Comparison of ENCODE assay signal across 17 cellular contexts in genomic region chr17:80948961-80949450, GRCh38. TPM values are rescaled to one million over a fixed set of nuclear protein-coding genes. Genes with fewer than 3 reads are reported as not detected.
DNase-seq lines count a peak whose midpoint lies in the region; ATAC-seq, FAIRE-seq and TF ChIP-seq lines count a peak whose summit lies in the region.
"Had no signal": no experiment of that assay in that cellular context is flagged by ENCODE, and none has a peak within 500 bp of the region (broad histone marks: within the 10 kb centered on the region; RNA-seq: fewer than 3 reads in every experiment).

No MANE protein-coding gene starts in this region.

- peaks cover 3% of the 10 kb centered on the region; the same call in 1 of the 2 replicates for H3K9me3 ChIP-seq in SJCRH30 (replicated peaks)
- H3K9me3 ChIP-seq: breast epithelium, ovary, thyroid gland had no signal

- peaks cover 13% of the 10 kb centered on the region for H3K4me1 Mint-ChIP-seq in activated CD4-positive, alpha-beta memory T cell treated with anti-CD3 and anti-CD28 coated beads, Interleukin-2, amount 10 ng/mL, durations not matched to agents 7 days and 5 days

- H3K4me1 ChIP-seq in SJCRH30: no peaks in the 10 kb centered on the region
- H3K4me1 ChIP-seq in rectal smooth muscle tissue (ENCODE audit: control insufficient read depth, insufficient read depth, low read length): peaks cover 9% of the 10 kb centered on the region
- H3K4me1 ChIP-seq: breast epithelium, thyroid gland had no signal

- no peak overlapping the region for H3K4me3 ChIP-seq in SJCRH30
- H3K4me3 ChIP-seq in rectal smooth muscle tissue (ENCODE audit: low read length): no peak overlapping the region
- H3K4me3 ChIP-seq: breast epithelium, ovary, PC-9, thyroid gland had no signal

- intact Hi-C loops in left cardiac atrium (cut with DNase I): no loop called here

- CTCF ChIA-PET in activated CD4-positive, alpha-beta memory T cell treated with anti-CD3 and anti-CD28 coated beads, Interleukin-2, amount 10 ng/mL, durations not matched to agents 7 days and 5 days (lab: Charles Lee): no interaction called here

- DNase-seq in GM12892 (ENCODE audit: insufficient read length) (peak; percentile 18), SJCRH30 (peak; percentile 53 to 56), left cardiac atrium (peak; percentile 20), DMS 273 treated with DMSO at 0.1 percent for 48 hours (lab: John Stamatoyannopoulos, UW) (no peak)
- DNase-seq in stimulated activated naive CD4-positive, alpha-beta T cell (lab: John Stamatoyannopoulos, UW): no peak
- no peak for DNase-seq in activated CD4-positive, alpha-beta memory T cell treated with anti-CD3 and anti-CD28 coated beads, Interleukin-2, amount 10 ng/mL, durations not matched to agents 7 days and 5 days
- DNase-seq: activated naive CD4-positive, alpha-beta T cell treated with anti-CD3 and anti-CD28 coated beads for 36 hours; NCI-H69; PC-9; small intestine; thyroid gland had no signal

- peaks cover 51% of the 10 kb centered on the region for H3K36me3 Mint-ChIP-seq in activated CD4-positive, alpha-beta memory T cell treated with anti-CD3 and anti-CD28 coated beads, Interleukin-2, amount 10 ng/mL, durations not matched to agents 7 days and 5 days (ENCODE audit: low read depth)

- POLR2A ChIA-PET in activated CD4-positive, alpha-beta memory T cell treated with anti-CD3 and anti-CD28 coated beads, Interleukin-2, amount 10 ng/mL, durations not matched to agents 7 days and 5 days (lab: Charles Lee): no interaction called here

- ATAC-seq in left cardiac atrium (no peak), HG03196 (IDR thresholded peaks at IDR 0.05; ENCODE audit: unreplicated experiment) (no peak)

- no peak overlapping the region for H3K9ac ChIP-seq in rectal smooth muscle tissue (ENCODE audit: low read length)

- no peak overlapping the region for H3K27ac Mint-ChIP-seq in activated CD4-positive, alpha-beta memory T cell treated with anti-CD3 and anti-CD28 coated beads, Interleukin-2, amount 10 ng/mL, durations not matched to agents 7 days and 5 days
- H3K27ac Mint-ChIP-seq: activated naive CD4-positive, alpha-beta T cell treated with anti-CD3 and anti-CD28 coated beads for 36 hours; T-helper 1 cell treated with Interleukin-12 subunit alpha and Interleukin-12 subunit beta and Interleukin-4 antibody, amounts not matched to agents 30 μg/mL and 1 μg/mL, for 36 hours had no signal

- H3K36me3 ChIP-seq in SJCRH30: peaks cover 34% of the 10 kb centered on the region
- peaks cover 11% of the 10 kb centered on the region for H3K36me3 ChIP-seq in rectal smooth muscle tissue (ENCODE audit: control insufficient read depth, insufficient read depth, low read length)
- H3K36me3 ChIP-seq: breast epithelium, ovary had no signal

- no peaks in the 10 kb centered on the region for H3K9me3 Mint-ChIP-seq in activated CD4-positive, alpha-beta memory T cell treated with anti-CD3 and anti-CD28 coated beads, Interleukin-2, amount 10 ng/mL, durations not matched to agents 7 days and 5 days
- H3K9me3 Mint-ChIP-seq: activated naive CD4-positive, alpha-beta T cell treated with anti-CD3 and anti-CD28 coated beads for 36 hours; T-helper 1 cell treated with Interleukin-12 subunit alpha and Interleukin-12 subunit beta and Interleukin-4 antibody, amounts not matched to agents 30 μg/mL and 1 μg/mL, for 36 hours had no signal

- H3K27me3 ChIP-seq in SJCRH30 (no peaks in the 10 kb centered on the region), rectal smooth muscle tissue (ENCODE audit: control insufficient read depth, insufficient read depth, low read length) (no peaks in the 10 kb centered on the region)
- H3K27me3 ChIP-seq: breast epithelium, ovary, thyroid gland had no signal

- H3K27me3 Mint-ChIP-seq in activated CD4-positive, alpha-beta memory T cell treated with anti-CD3 and anti-CD28 coated beads, Interleukin-2, amount 10 ng/mL, durations not matched to agents 7 days and 5 days: no peaks in the 10 kb centered on the region

- H3K4me3 Mint-ChIP-seq in activated CD4-positive, alpha-beta memory T cell treated with anti-CD3 and anti-CD28 coated beads, Interleukin-2, amount 10 ng/mL, durations not matched to agents 7 days and 5 days: no peak overlapping the region
- H3K4me3 Mint-ChIP-seq: activated naive CD4-positive, alpha-beta T cell treated with anti-CD3 and anti-CD28 coated beads for 36 hours; T-helper 1 cell treated with Interleukin-12 subunit alpha and Interleukin-12 subunit beta and Interleukin-4 antibody, amounts not matched to agents 30 μg/mL and 1 μg/mL, for 36 hours had no signal

- FAIRE-seq in GM12892 (lab: Jason Lieb, UNC): no peak
- FAIRE-seq: keratinocyte, small intestine had no signal

- TF ChIP-seq POLR2A in GM12892 (IDR thresholded peaks at IDR 0.05; ENCODE audit: low read depth, low read length): no peak

- H3K27ac ChIP-seq in SJCRH30: no peak overlapping the region
- peak overlapping the region; percentile 55 for H3K27ac ChIP-seq in rectal smooth muscle tissue (ENCODE audit: low read depth, low read length)
- H3K27ac ChIP-seq: breast epithelium, ovary, PC-9, thyroid gland had no signal

RNA-seq across cellular contexts. Expression of gene CHMP6, which starts 42.6 kb away (rescaled TPM):
- 11.9 TPM for polyA plus RNA-seq in GM12892 (2012; ENCODE audit: missing spikeins)
- total RNA-seq in SJCRH30 (2014; rRNA removed; shearing (Covaris generic)): 23.5 and 27.6 TPM in 2 replicates
- 10 to 100 TPM; 17.4 to 19.1 TPM for total RNA-seq in left cardiac atrium
- total RNA-seq in activated CD4-positive, alpha-beta memory T cell treated with anti-CD3 and anti-CD28 coated beads, Interleukin-2, amount 10 ng/mL, durations not matched to agents 7 days and 5 days: 10 to 100 TPM; 30.3 to 31.6 TPM

Comparison
In these comparisons a context has a peak if more than half of its experiments do, and no peak if none do; other contexts are left out.
1. DNase-seq: peak in GM12892 (single experiment), SJCRH30 (2 of 2) and left cardiac atrium (single experiment); none in stimulated activated naive CD4-positive, alpha-beta T cell (0 of 6), activated CD4-positive, alpha-beta memory T cell treated with anti-CD3 and anti-CD28 coated beads, Interleukin-2, amount 10 ng/mL, durations not matched to agents 7 days and 5 days (single experiment) and DMS 273 treated with DMSO at 0.1 percent for 48 hours (single experiment).